Comparison of ENCODE assay signal across 8 cellular contexts in genomic region chr10:17029581-17030271, GRCh38.
DNase-seq lines count a peak whose midpoint lies in the region; ATAC-seq and TF ChIP-seq lines count a peak whose summit lies in the region.

No MANE protein-coding gene starts in this region.

- H3K4me3 ChIP-seq in psoas muscle (no peak overlapping the region), upper lobe of right lung (peak overlapping the region; percentile 14)

- H3K27me3 ChIP-seq in psoas muscle (ENCODE audit: insufficient read depth in 3 of 3, low read length in 2 of 3): no peaks in the 10 kb centered on the region
- no peaks in the 10 kb centered on the region for H3K27me3 ChIP-seq in upper lobe of right lung

- intact Hi-C loops in psoas muscle (cut with DNase I) (no loop called here), upper lobe of right lung (cut with DNase I) (no loop called here)

- ATAC-seq in GM19043 (IDR thresholded peaks at IDR 0.05; ENCODE audit: low read depth, unreplicated experiment): peak; percentile 35
- peak; percentile 51 to 75 (median 65) for ATAC-seq in psoas muscle
- peak; percentile 75 for ATAC-seq in upper lobe of right lung
- ATAC-seq in HG03439 (IDR thresholded peaks at IDR 0.05; ENCODE audit: unreplicated experiment): no peak

- POLR2A ChIA-PET in RWPE1 (lab: Yijun Ruan, JAX; ENCODE audit: low non-redundant PET): no interaction called here

- H3K36me3 ChIP-seq in psoas muscle (ENCODE audit: insufficient read depth in 1 of 2, low read depth in 1 of 2) (no peaks in the 10 kb centered on the region), upper lobe of right lung (no peaks in the 10 kb centered on the region)

- H3K4me1 ChIP-seq in psoas muscle (peaks cover 6% of the 10 kb centered on the region), upper lobe of right lung (peaks cover 54% of the 10 kb centered on the region)

- H3K9me3 ChIP-seq in psoas muscle (no peaks in the 10 kb centered on the region), upper lobe of right lung (no peaks in the 10 kb centered on the region)

- H3K27ac ChIP-seq in RWPE1 (peak overlapping the region; percentile 70), psoas muscle (peak overlapping the region; percentile 44), upper lobe of right lung (peak overlapping the region; percentile 67)

- peak; percentile 73 for DNase-seq in RWPE1 (ENCODE audit: low spot score)
- DNase-seq in activated effector memory CD4-positive, alpha-beta T cell treated with anti-CD3 and anti-CD28 coated beads, Interleukin-2, amount 50 U/mL, for 16 hours: peak; percentile 94
- peak; percentile 7 for DNase-seq in globus pallidus (ENCODE audit: low spot score)
- peak; percentile 67 to 72 for DNase-seq in psoas muscle
- DNase-seq in upper lobe of right lung: peak; percentile 74
- DNase-seq in DMS79 (lab: John Stamatoyannopoulos, UW): no peak

- TF ChIP-seq CTCF in RWPE1 (conservative IDR thresholded peaks at IDR 0.05; ENCODE audit: low read depth): no peak
- TF ChIP-seq CTCF in psoas muscle (IDR thresholded peaks at IDR 0.05): no peak
- no peak for TF ChIP-seq CTCF in upper lobe of right lung (IDR thresholded peaks at IDR 0.05)

- CTCF ChIA-PET in RWPE1 (lab: Yijun Ruan, JAX): interaction anchor here (0.5 kb wide), 1 partner anchor 23 kb away, joined by 9 read pairs; no protein-coding TSS in a partner anchor

- 21 to 31% (median 23%) methylated on average over 9 of the region's 9 CpGs for WGBS in psoas muscle, 3 donors
